In the genomic region with DNA sequence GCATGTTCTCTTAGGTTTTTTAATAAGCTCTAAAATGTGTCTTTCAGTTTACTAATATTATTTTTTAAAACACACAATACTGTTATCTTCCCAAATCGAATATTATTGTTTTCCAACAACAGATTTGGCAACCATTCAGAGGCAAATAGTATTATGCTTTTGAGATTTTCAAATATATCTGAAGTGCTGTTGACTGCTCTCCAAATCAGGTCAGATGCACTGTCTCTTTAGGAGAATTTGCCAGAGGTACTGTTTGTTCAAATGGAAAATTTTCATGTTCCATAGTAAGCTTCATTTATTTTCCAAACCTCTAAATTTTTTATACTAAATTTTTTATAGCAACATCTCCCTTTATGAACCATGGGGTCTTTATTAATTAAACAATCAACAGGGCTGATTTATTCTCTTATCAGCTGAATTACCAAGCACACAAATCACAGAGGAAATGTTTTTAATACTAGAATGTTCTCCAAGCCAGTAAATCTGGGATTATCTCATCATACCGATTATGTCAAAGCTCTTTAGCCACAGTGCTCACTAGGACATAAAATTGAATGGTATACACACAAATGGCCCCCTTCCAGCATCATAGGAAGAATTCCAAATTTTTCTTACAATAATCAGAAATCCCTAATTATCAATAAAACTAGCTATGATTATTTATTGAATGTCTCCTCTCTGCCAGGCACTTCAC, we compare ENCODE assay signal across 20 cellular contexts.
A peak's percentile ranks its signal among the peaks of the same experiment; 100 is the strongest.
DNase-seq lines count a peak whose midpoint lies in the region; ATAC-seq, FAIRE-seq and TF ChIP-seq lines count a peak whose summit lies in the region.
"Had no signal": no experiment of that assay in that cellular context is flagged by ENCODE, and none has a peak within 500 bp of the region (broad histone marks: within the 10 kb centered on the region; RNA-seq: fewer than 3 reads in every experiment).

No MANE protein-coding gene starts in this region.

- H3K4me3 ChIP-seq in SK-N-SH (ENCODE audit: low read depth in 2 of 2, low read length in 1 of 2): no peak overlapping the region
- no peak overlapping the region for H3K4me3 ChIP-seq in hepatocyte
- H3K4me3 ChIP-seq: A549, GM23248 had no signal

- peaks cover 10% of the 10 kb centered on the region for H3F3A ChIP-seq in SK-N-SH (replicated peaks; ENCODE audit: insufficient read depth)

- H3K9me2 ChIP-seq in SK-N-SH (no peaks in the 10 kb centered on the region), hepatocyte (replicated peaks; ENCODE audit: insufficient read depth) (no peaks in the 10 kb centered on the region)

- CTCF ChIA-PET in SK-N-SH (lab: Yijun Ruan, JAX): interaction anchor here (1.2 to 1.7 kb wide), 4 partner anchors 10 to 192 kb away, joined by 3 to 5 read pairs (median 4); no protein-coding TSS in a partner anchor

- H3K4me1 ChIP-seq in SK-N-SH (ENCODE audit: control insufficient read depth in 1 of 2, insufficient read depth in 2 of 2, low read depth in 1 of 2, low read length in 1 of 2) (peaks cover 21 to 31% of the 10 kb centered on the region in 2 experiments; a peak in 3 of 4 replicates), hepatocyte (ENCODE audit: insufficient read depth) (no peaks in the 10 kb centered on the region)
- H3K4me1 ChIP-seq: A549 had no signal

- H3K36me3 ChIP-seq in SK-N-SH (replicated peaks in 1 of 2; ENCODE audit: control insufficient read depth in 1 of 2, insufficient read depth in 2 of 2, low read length in 1 of 2) (no peaks in the 10 kb centered on the region), hepatocyte (replicated peaks; ENCODE audit: insufficient read depth, low read depth) (no peaks in the 10 kb centered on the region)
- H3K36me3 ChIP-seq: BE2C had no signal

- no peaks in the 10 kb centered on the region for H4K20me1 ChIP-seq in SK-N-SH (ENCODE audit: insufficient read depth)
- H4K20me1 ChIP-seq in hepatocyte (ENCODE audit: insufficient read depth, poor library complexity, severe bottlenecking): no peaks in the 10 kb centered on the region

- peak; percentile 76 for FAIRE-seq in islet of Langerhans (lab: Jason Lieb, UNC)

- no peak overlapping the region for H3K9ac ChIP-seq in SK-N-SH
- H3K9ac ChIP-seq: GM23248 had no signal

- no peak for TF ChIP-seq EP300 in SK-N-SH (IDR thresholded peaks at IDR 0.05; ENCODE audit: borderline replicate concordance in 1 of 2, low read depth in 1 of 2, low read length in 1 of 2)

- H3K27ac ChIP-seq in SK-N-SH (ENCODE audit: low read depth in 2 of 2, low read length in 1 of 2) (peak overlapping the region in 1 of 2 experiments; percentile 84; a peak in 1 of 4 replicates), hepatocyte (no peak overlapping the region)
- H3K27ac ChIP-seq: A549, GM23248, RWPE1 had no signal

- POLR2A ChIA-PET in SK-N-SH (lab: Yijun Ruan, JAX): no interaction called here

- DNase-seq in SK-N-SH (no peak), NCI-H82 (lab: John Stamatoyannopoulos, UW) (peak; percentile 78), hepatocyte (ENCODE audit: low spot score) (no peak), NK-92 (lab: John Stamatoyannopoulos, UW; ENCODE audit: unreplicated experiment) (no peak)
- DNase-seq in activated CD4-positive, CD25-positive, alpha-beta regulatory T cell treated with anti-CD3 and anti-CD28 coated beads, Interleukin-2, amount 50 U/mL, for 72 hours: no peak
- DNase-seq: BE2C; GDM1; GM23248; H9; KBM-7; NCI-H1105 treated with DMSO at 0.1 percent for 48 hours; NCI-H2107; NCI-H226; NK-92 treated with Interleukin-12 subunit alpha and Interleukin-12 subunit beta, amount 100 ng/mL, for 24 hours; SIG-M5; T-cell had no signal

- H2AFZ ChIP-seq in SK-N-SH (ENCODE audit: low read depth): no peak overlapping the region
- H2AFZ ChIP-seq in hepatocyte: no peak overlapping the region
- H2AFZ ChIP-seq: GM23248 had no signal

- WGBS in SK-N-SH (ENCODE audit: low lambda C conversion rate): 65% methylated on average over 2 of the region's 2 CpGs
- WGBS in hepatocyte (ENCODE audit: low lambda C conversion rate, missing lambda C conversion rate): 83% methylated on average over 2 of the region's 2 CpGs

- TF ChIP-seq CTCF in SK-N-SH (IDR thresholded peaks at IDR 0.05): no peak
- TF ChIP-seq CTCF in hepatocyte (IDR thresholded peaks at IDR 0.05; ENCODE audit: poor library complexity): no peak

- ATAC-seq in SK-N-SH treated with all-trans-retinoic acid at 6 μM for 48 hours: no peak
- ATAC-seq: A549, T-cell had no signal

- H3K9me3 ChIP-seq in SK-N-SH: no peaks in the 10 kb centered on the region
- no peaks in the 10 kb centered on the region for H3K9me3 ChIP-seq in hepatocyte (ENCODE audit: low read depth)
- H3K9me3 ChIP-seq: A549, BE2C had no signal

- no peak for TF ChIP-seq RAD21 in SK-N-SH (IDR thresholded peaks at IDR 0.05; ENCODE audit: low read length)

- H3K79me2 ChIP-seq in SK-N-SH (ENCODE audit: insufficient read depth): no peaks in the 10 kb centered on the region
- H3K79me2 ChIP-seq in hepatocyte: no peaks in the 10 kb centered on the region

- H3K27me3 ChIP-seq in SK-N-SH (ENCODE audit: insufficient read depth) (no peaks in the 10 kb centered on the region), hepatocyte (no peaks in the 10 kb centered on the region)
- H3K27me3 ChIP-seq: BE2C had no signal

- no peak overlapping the region for H3K4me2 ChIP-seq in SK-N-SH
- no peak overlapping the region for H3K4me2 ChIP-seq in hepatocyte
- H3K4me2 ChIP-seq: A549 had no signal

TF ChIP-seq in SK-N-SH treated with all-trans-retinoic acid at 6 μM for 48 hours, 23 proteins besides CTCF, POLR2A, EP300 and RAD21:
- 0 out of 2 replicates have a peak, but pooled peaks have one; percentile 5 for TF ChIP-seq ISL1 (CRISPR knock-in tag; IDR thresholded peaks at IDR 0.05)
- TF ChIP-seq ZNF70 (CRISPR knock-in tag; IDR thresholded peaks at IDR 0.05): no peak
- TF ChIP-seq SNAI2 (CRISPR knock-in tag; IDR thresholded peaks at IDR 0.05): no peak
- TF ChIP-seq, protein P1, sequence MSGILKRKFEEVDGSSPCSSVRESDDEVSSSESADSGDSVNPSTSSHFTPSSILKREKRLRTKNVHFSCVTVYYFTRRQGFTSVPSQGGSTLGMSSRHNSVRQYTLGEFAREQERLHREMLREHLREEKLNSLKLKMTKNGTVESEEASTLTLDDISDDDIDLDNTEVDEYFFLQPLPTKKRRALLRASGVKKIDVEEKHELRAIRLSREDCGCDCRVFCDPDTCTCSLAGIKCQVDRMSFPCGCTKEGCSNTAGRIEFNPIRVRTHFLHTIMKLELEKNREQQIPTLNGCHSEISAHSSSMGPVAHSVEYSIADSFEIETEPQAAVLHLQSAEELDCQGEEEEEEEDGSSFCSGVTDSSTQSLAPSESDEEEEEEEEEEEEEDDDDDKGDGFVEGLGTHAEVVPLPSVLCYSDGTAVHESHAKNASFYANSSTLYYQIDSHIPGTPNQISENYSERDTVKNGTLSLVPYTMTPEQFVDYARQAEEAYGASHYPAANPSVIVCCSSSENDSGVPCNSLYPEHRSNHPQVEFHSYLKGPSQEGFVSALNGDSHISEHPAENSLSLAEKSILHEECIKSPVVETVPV (CRISPR knock-in tag; IDR thresholded peaks at IDR 0.05): no peak

TF ChIP-seq in SK-N-SH, 30 proteins besides CTCF, POLR2A, EP300 and RAD21:
- TF ChIP-seq TEAD4 (IDR thresholded peaks at IDR 0.05; ENCODE audit: borderline replicate concordance, insufficient read depth): no peak
- no peak for TF ChIP-seq RCOR1 (IDR thresholded peaks at IDR 0.05; ENCODE audit: low read length)
- TF ChIP-seq FOSL2 (IDR thresholded peaks at IDR 0.05; ENCODE audit: borderline replicate concordance, low read depth): no peak
- TF ChIP-seq GABPA (IDR thresholded peaks at IDR 0.05; ENCODE audit: low read depth): no peak
- TF ChIP-seq MAX (IDR thresholded peaks at IDR 0.05; ENCODE audit: low read depth): no peak
- no peak for TF ChIP-seq GATA2 (CRISPR knock-in tag; IDR thresholded peaks at IDR 0.05)
- no peak for TF ChIP-seq JUND (IDR thresholded peaks at IDR 0.05)
- no peak for TF ChIP-seq TCF12 (IDR thresholded peaks at IDR 0.05)
- no peak for TF ChIP-seq RFX5 (IDR thresholded peaks at IDR 0.05; ENCODE audit: low read length)
- TF ChIP-seq TAF1 (IDR thresholded peaks at IDR 0.05; ENCODE audit: borderline replicate concordance, low read depth, low read length): no peak
- TF ChIP-seq RXRA (IDR thresholded peaks at IDR 0.05; ENCODE audit: borderline replicate concordance, low read depth): no peak
- TF ChIP-seq MXI1 (IDR thresholded peaks at IDR 0.05; ENCODE audit: low read depth, low read length): no peak
- no peak for TF ChIP-seq CHD2 (IDR thresholded peaks at IDR 0.05; ENCODE audit: low read length, partially characterized antibody)
- no peak for TF ChIP-seq ELF1 (IDR thresholded peaks at IDR 0.05)
- no peak for TF ChIP-seq SIN3A (IDR thresholded peaks at IDR 0.05; ENCODE audit: borderline replicate concordance, low read depth, low read length)
- no peak for TF ChIP-seq POLR2AphosphoS5 (IDR thresholded peaks at IDR 0.05; ENCODE audit: low read depth, low read length)
- TF ChIP-seq, protein P2, sequence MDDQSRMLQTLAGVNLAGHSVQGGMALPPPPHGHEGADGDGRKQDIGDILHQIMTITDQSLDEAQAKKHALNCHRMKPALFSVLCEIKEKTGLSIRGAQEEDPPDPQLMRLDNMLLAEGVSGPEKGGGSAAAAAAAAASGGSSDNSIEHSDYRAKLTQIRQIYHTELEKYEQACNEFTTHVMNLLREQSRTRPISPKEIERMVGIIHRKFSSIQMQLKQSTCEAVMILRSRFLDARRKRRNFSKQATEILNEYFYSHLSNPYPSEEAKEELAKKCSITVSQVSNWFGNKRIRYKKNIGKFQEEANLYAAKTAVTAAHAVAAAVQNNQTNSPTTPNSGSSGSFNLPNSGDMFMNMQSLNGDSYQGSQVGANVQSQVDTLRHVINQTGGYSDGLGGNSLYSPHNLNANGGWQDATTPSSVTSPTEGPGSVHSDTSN (IDR thresholded peaks at IDR 0.05): no peak
TF ChIP-seq in SK-N-SH: peak in this region for 0.
